ENCODE assay signal across 21 cellular contexts in the genomic region with DNA sequence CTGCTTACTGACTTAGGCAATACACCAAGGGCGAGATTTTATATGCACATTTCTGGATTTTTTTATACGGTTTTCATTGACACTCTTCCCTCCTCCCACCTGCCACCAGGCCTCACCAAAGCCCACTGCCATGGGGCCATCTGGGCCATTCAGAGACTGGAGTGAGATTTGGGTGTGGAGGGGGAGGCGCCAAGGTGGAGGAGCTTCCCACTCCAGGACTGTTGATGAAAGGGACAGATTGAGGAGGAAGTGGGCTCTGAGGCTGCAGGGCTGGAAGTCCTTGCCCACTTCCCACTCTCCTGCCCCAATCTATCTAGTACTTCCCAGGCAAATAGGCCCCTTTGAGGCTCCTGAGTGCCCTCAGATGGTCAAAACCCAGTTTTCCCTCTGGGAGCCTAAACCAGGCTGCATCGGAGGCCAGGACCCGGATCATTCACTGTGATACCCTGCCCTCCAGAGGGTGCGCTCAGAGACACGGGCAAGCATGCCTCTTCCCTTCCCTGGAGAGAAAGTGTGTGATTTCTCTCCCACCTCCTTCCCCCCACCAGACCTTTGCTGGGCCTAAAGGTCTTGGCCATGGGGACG. TPM values are rescaled to one million over a fixed set of nuclear protein-coding genes. Genes with fewer than 3 reads are reported as not detected.
"Had no signal": no experiment of that assay in that cellular context is flagged by ENCODE, and none has a peak within 500 bp of the region (broad histone marks: within the 10 kb centered on the region; RNA-seq: fewer than 3 reads in every experiment).

No MANE protein-coding gene starts in this region.

- H3K27me3 ChIP-seq: brain microvascular endothelial cell, ovary, sigmoid colon had no signal

- H3K9me3 ChIP-seq: esophagus squamous epithelium, lower lobe of right lung, ovary, sigmoid colon, thoracic aorta had no signal

- H3K4me1 Mint-ChIP-seq: activated naive CD8-positive, alpha-beta T cell treated with anti-CD3 and anti-CD28 coated beads for 36 hours; central memory CD8-positive, alpha-beta T cell; stimulated activated effector memory CD8-positive, alpha-beta T cell treated with anti-CD3 and anti-CD28 coated beads, Interleukin-12 subunit alpha, Interleukin-12 subunit beta, amount 100 ng/mL, for 72 hours had no signal

- H3K4me1 ChIP-seq: lower lobe of right lung, sigmoid colon had no signal

- H3K36me3 ChIP-seq: brain microvascular endothelial cell, esophagus squamous epithelium, lower lobe of right lung, ovary, sigmoid colon, thoracic aorta had no signal

- H3K4me3 ChIP-seq: coronary artery, esophagus squamous epithelium, lower lobe of right lung, ovary, sigmoid colon, thoracic aorta had no signal

- H3K9me3 Mint-ChIP-seq: activated naive CD8-positive, alpha-beta T cell treated with anti-CD3 and anti-CD28 coated beads for 36 hours; activated T-helper 1 cell treated with anti-CD3 and anti-CD28 coated beads, Interleukin-12 subunit alpha, Interleukin-12 subunit beta, Interleukin-2, Interleukin-4 antibody, amounts not matched to agents 30 ng/mL and 10 ng/mL and 1 ng/mL, durations not matched to agents 14 hours and 24 hours and 36 hours; central memory CD8-positive, alpha-beta T cell; mesothelial cell of epicardium; stimulated activated effector memory CD8-positive, alpha-beta T cell treated with anti-CD3 and anti-CD28 coated beads, Interleukin-12 subunit alpha, Interleukin-12 subunit beta, amount 100 ng/mL, for 72 hours had no signal

- H3K27ac Mint-ChIP-seq: activated naive CD8-positive, alpha-beta T cell treated with anti-CD3 and anti-CD28 coated beads for 36 hours; activated T-helper 1 cell treated with anti-CD3 and anti-CD28 coated beads, Interleukin-12 subunit alpha, Interleukin-12 subunit beta, Interleukin-2, Interleukin-4 antibody, amounts not matched to agents 30 ng/mL and 10 ng/mL and 1 ng/mL, durations not matched to agents 14 hours and 24 hours and 36 hours; stimulated activated effector memory CD8-positive, alpha-beta T cell treated with anti-CD3 and anti-CD28 coated beads, Interleukin-12 subunit alpha, Interleukin-12 subunit beta, amount 100 ng/mL, for 72 hours had no signal

- ATAC-seq: activated CD4-positive, CD25-positive, alpha-beta regulatory T cell treated with anti-CD3 and anti-CD28 coated beads, Interleukin-2, amount 50 U/mL, for 24 hours; lower lobe of right lung; stimulated activated effector memory CD8-positive, alpha-beta T cell treated with anti-CD3 and anti-CD28 coated beads, Interleukin-12 subunit alpha, Interleukin-12 subunit beta, amount 100 ng/mL, for 72 hours had no signal

- H3K4me3 Mint-ChIP-seq: activated naive CD8-positive, alpha-beta T cell treated with anti-CD3 and anti-CD28 coated beads for 36 hours; activated T-helper 1 cell treated with anti-CD3 and anti-CD28 coated beads, Interleukin-12 subunit alpha, Interleukin-12 subunit beta, Interleukin-2, Interleukin-4 antibody, amounts not matched to agents 30 ng/mL and 10 ng/mL and 1 ng/mL, durations not matched to agents 14 hours and 24 hours and 36 hours; central memory CD8-positive, alpha-beta T cell; mesothelial cell of epicardium; stimulated activated effector memory CD8-positive, alpha-beta T cell treated with anti-CD3 and anti-CD28 coated beads, Interleukin-12 subunit alpha, Interleukin-12 subunit beta, amount 100 ng/mL, for 72 hours had no signal

- H3K27ac ChIP-seq: brain microvascular endothelial cell, coronary artery, esophagus squamous epithelium, lower lobe of right lung, ovary, sigmoid colon, thoracic aorta had no signal

- DNase-seq: activated CD4-positive, alpha-beta T cell treated with anti-CD3 and anti-CD28 coated beads, Interleukin-2, amount 50 U/mL, for 1 hour; activated naive CD8-positive, alpha-beta T cell treated with anti-CD3 and anti-CD28 coated beads for 36 hours; amygdala; brain microvascular endothelial cell; esophagus squamous epithelium; lower lobe of right lung; ovary; sigmoid colon; stimulated activated CD4-positive, alpha-beta T cell treated with anti-CD3 and anti-CD28 coated beads, Interleukin-1b, Interleukin-23, amount 100 ng/mL, for 48 hours had no signal

- H3K36me3 Mint-ChIP-seq: activated naive CD8-positive, alpha-beta T cell treated with anti-CD3 and anti-CD28 coated beads for 36 hours; stimulated activated effector memory CD8-positive, alpha-beta T cell treated with anti-CD3 and anti-CD28 coated beads, Interleukin-12 subunit alpha, Interleukin-12 subunit beta, amount 100 ng/mL, for 72 hours had no signal

RNA-seq across cellular contexts. Expression of gene LACTBL1, which starts 57.9 kb away (rescaled TPM):
- total RNA-seq: activated CD8-positive, alpha-beta memory T cell treated with anti-CD3 and anti-CD28 coated beads for 36 hours; activated naive CD8-positive, alpha-beta T cell treated with anti-CD3 and anti-CD28 coated beads for 36 hours; activated T-helper 1 cell treated with anti-CD3 and anti-CD28 coated beads, Interleukin-12 subunit alpha, Interleukin-12 subunit beta, Interleukin-2, Interleukin-4 antibody, amounts not matched to agents 30 ng/mL and 10 ng/mL and 1 ng/mL, durations not matched to agents 14 hours and 24 hours and 36 hours; esophagus squamous epithelium; fibroblast of villous mesenchyme; lower lobe of right lung; mesothelial cell of epicardium; ovary; sigmoid colon; T-helper 2 cell treated with Interferon-gamma antibody and Interleukin-4, amounts not matched to agents 100 ng/mL and 5 ng/mL, for 36 hours; thoracic aorta; urinary bladder had no signal
- polyA plus RNA-seq: neural cell, ovary, sigmoid colon, urinary bladder had no signal
